22 cellular contexts compared by ENCODE assay signal in genomic region chr2:158486150-158486969, GRCh38. TPM values are rescaled to one million over a fixed set of nuclear protein-coding genes. Genes with fewer than 3 reads are reported as not detected.
A peak's percentile ranks its signal among the peaks of the same experiment; 100 is the strongest.
DNase-seq lines count a peak whose midpoint lies in the region; ATAC-seq and TF ChIP-seq lines count a peak whose summit lies in the region.
"Had no signal": no experiment of that assay in that cellular context is flagged by ENCODE, and none has a peak within 500 bp of the region (broad histone marks: within the 10 kb centered on the region; RNA-seq: fewer than 3 reads in every experiment).

No MANE protein-coding gene starts in this region.

- no peaks in the 10 kb centered on the region for H3K9me2 ChIP-seq in PC-3 (replicated peaks; ENCODE audit: low read length)

- no peaks in the 10 kb centered on the region for H4K20me1 ChIP-seq in PC-3 (ENCODE audit: low read length)

- H3K27ac Mint-ChIP-seq in chondrocyte (ENCODE audit: unreplicated experiment): peak overlapping the region; percentile 92
- H3K27ac Mint-ChIP-seq in nephron: peak overlapping the region; percentile 14 to 81 (median 76)
- H3K27ac Mint-ChIP-seq: T-helper 17 cell had no signal

- H3K4me3 ChIP-seq in PC-3 (ENCODE audit: low read length) (no peak overlapping the region), adrenal gland (no peak overlapping the region)
- H3K4me3 ChIP-seq: ascending aorta, heart left ventricle, SJCRH30, spleen had no signal

- no peaks in the 10 kb centered on the region for H3K9me3 Mint-ChIP-seq in chondrocyte (ENCODE audit: low read depth)
- no peaks in the 10 kb centered on the region for H3K9me3 Mint-ChIP-seq in nephron

- H3K4me2 ChIP-seq in PC-3 (ENCODE audit: low read length): no peak overlapping the region

- no peaks in the 10 kb centered on the region for H3F3A ChIP-seq in PC-3 (ENCODE audit: low read length, unreplicated experiment)

- no TSS peak for BruUV-seq in PC-3 (replicated peaks; lab: Mats Ljungman, UMichigan)

- H3K27me3 Mint-ChIP-seq in chondrocyte (ENCODE audit: low read depth) (no peaks in the 10 kb centered on the region), nephron (ENCODE audit: low read depth) (no peaks in the 10 kb centered on the region)
- H3K27me3 Mint-ChIP-seq: T-helper 17 cell had no signal

- TF ChIP-seq CTCF in PC-3 (conservative IDR thresholded peaks at IDR 0.05; ENCODE audit: low read depth, low read length): no peak
- TF ChIP-seq CTCF in chondrocyte (IDR thresholded peaks at IDR 0.05): no peak
- TF ChIP-seq CTCF in nephron (IDR thresholded peaks at IDR 0.05; ENCODE audit: unreplicated experiment in 3 of 3): no peak
- no peak for TF ChIP-seq CTCF in adrenal gland (IDR thresholded peaks at IDR 0.05)

- no peaks in the 10 kb centered on the region for H3K36me3 ChIP-seq in PC-3 (ENCODE audit: low read depth, low read length)
- H3K36me3 ChIP-seq in adrenal gland (replicated peaks in 1 of 2): no peaks in the 10 kb centered on the region
- H3K36me3 ChIP-seq: ascending aorta, heart left ventricle, spleen had no signal

- in situ Hi-C loops in ACHN (cut with HindIII; ENCODE audit: low pct_ligation_motif_present, low pct_unique_long_range_greater_than_20kb, low sequenced_read_pairs): no loop called here

- H3K4me3 Mint-ChIP-seq in chondrocyte (ENCODE audit: unreplicated experiment) (peak overlapping the region; percentile 17), nephron (no peak overlapping the region)
- H3K4me3 Mint-ChIP-seq: T-helper 17 cell had no signal

- H3K79me2 ChIP-seq in PC-3 (ENCODE audit: low read length): peaks cover 80% of the 10 kb centered on the region

- CTCF ChIA-PET in PC-3 (lab: Charles Lee): no interaction called here

- H3K4me1 ChIP-seq in PC-3 (ENCODE audit: insufficient read depth, low read length) (peaks cover 17% of the 10 kb centered on the region), adrenal gland (replicated peaks in 1 of 2) (peaks cover 0 to 15% of the 10 kb centered on the region in 2 donors)

- H3K9me3 ChIP-seq in PC-3 (ENCODE audit: low read length) (no peaks in the 10 kb centered on the region), adrenal gland (replicated peaks in 1 of 3) (no peaks in the 10 kb centered on the region)
- H3K9me3 ChIP-seq: ascending aorta, heart left ventricle, SJCRH30, spleen had no signal

- H3K4me1 Mint-ChIP-seq in chondrocyte (ENCODE audit: low read depth) (peaks cover 62% of the 10 kb centered on the region), nephron (peaks cover 63% of the 10 kb centered on the region)

- intact Hi-C loops in PC-3 (cut with micrococcal nuclease) (no loop called here), adrenal gland (cut with DNase I) (no loop called here)

- no peaks in the 10 kb centered on the region for H3K27me3 ChIP-seq in PC-3 (ENCODE audit: low read length)
- H3K27me3 ChIP-seq in adrenal gland: no peaks in the 10 kb centered on the region
- H3K27me3 ChIP-seq: ascending aorta, heart left ventricle, SJCRH30, spleen had no signal

- POLR2A ChIA-PET in PC-3 (lab: Charles Lee; ENCODE audit: unreplicated experiment): no interaction called here

- 87 to 91% (median 89%) methylated on average over 3 of the region's 3 CpGs for WGBS in adrenal gland, 4 donors

- TF ChIP-seq POLR2A in adrenal gland (IDR thresholded peaks at IDR 0.05) (no peak), GM18505 (IDR thresholded peaks at IDR 0.05; ENCODE audit: borderline replicate concordance, extremely low read depth, insufficient read depth, insufficient read length) (no peak)

- H3K9ac ChIP-seq in PC-3 (ENCODE audit: low read length): no peak overlapping the region

- no peaks in the 10 kb centered on the region for H3K36me3 Mint-ChIP-seq in chondrocyte (ENCODE audit: low read depth)
- peaks cover 11% of the 10 kb centered on the region for H3K36me3 Mint-ChIP-seq in nephron (ENCODE audit: low read depth)

- ATAC-seq in GM18868 (IDR thresholded peaks at IDR 0.05; ENCODE audit: unreplicated experiment): peak; percentile 10
- peak; percentile 34 for ATAC-seq in PC-3
- ATAC-seq in GM18505 (IDR thresholded peaks at IDR 0.05; ENCODE audit: unreplicated experiment): no peak
- ATAC-seq: T-helper 17 cell had no signal

- DNase-seq in PC-3 (no peak), chondrocyte (ENCODE audit: low spot score) (no peak), ACHN (no peak), adrenal gland (no peak), NCI-H2107 treated with DMSO at 0.1 percent for 48 hours (lab: John Stamatoyannopoulos, UW; ENCODE audit: unreplicated experiment) (no peak)
- DNase-seq: activated CD4-positive, alpha-beta T cell treated with anti-CD3 and anti-CD28 coated beads, Interleukin-2, amount 50 U/mL, for 48 hours; activated naive CD4-positive, alpha-beta T cell; C1 segment of cervical spinal cord; heart left ventricle; Karpas-422; left ventricle myocardium superior; NCI-H1048; NCI-H2029; SJCRH30; spleen; T-helper 17 cell had no signal

- H2AFZ ChIP-seq in PC-3 (ENCODE audit: low read length): no peak overlapping the region

- H3K27ac ChIP-seq in PC-3 (ENCODE audit: low read length) (peak overlapping the region; percentile 15; the same call in 1 of the 2 replicates), adrenal gland (no peak overlapping the region)
- H3K27ac ChIP-seq: SJCRH30, spleen, VCaP had no signal

RNA-seq across cellular contexts. Expression of gene PKP4, which starts 29.6 kb away (rescaled TPM):
- total RNA-seq in PC-3 (2014; rRNA removed) (40.1 and 44.2 TPM in 2 replicates), chondrocyte (34.9 to 69.3 TPM (median 39.4 TPM) in 3 replicates), adrenal gland (10 to 100 TPM; 18.7 to 34.9 (median 25.4) TPM)
- polyA plus RNA-seq in adrenal gland: 10 to 100 TPM; 18.3 to 25.0 (median 19.8) TPM

RNA-seq across cellular contexts. Expression of gene CCDC148, which starts 29.8 kb away (rescaled TPM):
- total RNA-seq in PC-3 (2014; rRNA removed) (0.11 and 0.46 TPM in 2 replicates), chondrocyte (0.52 to 1.5 TPM (median 1.4 TPM) in 3 replicates), adrenal gland (1 to 10 TPM in 3 of 8 donors, under 1 TPM in 3, not detected in 2; 0.24 to 1.6 (median 0.75) TPM)
- under 1 TPM; 0.30 to 0.64 (median 0.37) TPM for polyA plus RNA-seq in adrenal gland
- total RNA-seq: ascending aorta, pulmonary artery endothelial cell, T-helper 17 cell had no signal
